8 cellular contexts compared by ENCODE assay signal in genomic region chr1:45803299-45803780, GRCh38. TPM values are rescaled to one million over a fixed set of nuclear protein-coding genes. Genes with fewer than 3 reads are reported as not detected.
DNase-seq lines count a peak whose midpoint lies in the region; ATAC-seq and TF ChIP-seq lines count a peak whose summit lies in the region.

Gene MAST2, plus strand, starts transcription at chr1:45803612. Its CDS starts 284 bp downstream, at chr1:45803896.

- ATAC-seq in HG03442 (IDR thresholded peaks at IDR 0.05; ENCODE audit: unreplicated experiment) (peak; percentile 84), left lung (peak; percentile 98)

- H3K4me3 Mint-ChIP-seq in activated CD4-positive, alpha-beta T cell treated with anti-CD3 and anti-CD28 coated beads, Interleukin-2, amount 10 ng/mL, durations not matched to agents 7 days and 5 days, result peak within 1 kb of the TSS; percentile 81
- peak within 1 kb of the TSS; percentile 82 for H3K4me3 Mint-ChIP-seq in dendritic cell treated with granulocyte-macrophage colony-stimulating factor and Interleukin-4, amounts not matched to agents 40 ng/mL and 50 ng/mL, for 4 days

- CTCF ChIA-PET in activated CD4-positive, alpha-beta T cell treated with anti-CD3 and anti-CD28 coated beads, Interleukin-2, amount 10 ng/mL, durations not matched to agents 7 days and 5 days (lab: Charles Lee), result interaction anchor here (1.0 kb wide), 1 partner anchor 16 kb away, joined by 6 read pairs; no protein-coding TSS in a partner anchor

- POLR2A ChIA-PET in activated CD4-positive, alpha-beta T cell treated with anti-CD3 and anti-CD28 coated beads, Interleukin-2, amount 10 ng/mL, durations not matched to agents 7 days and 5 days (lab: Charles Lee), result no interaction called here

- H3K9me3 Mint-ChIP-seq in activated CD4-positive, alpha-beta T cell treated with anti-CD3 and anti-CD28 coated beads, Interleukin-2, amount 10 ng/mL, durations not matched to agents 7 days and 5 days, result no peaks in the 10 kb centered on the region
- no peaks in the 10 kb centered on the region for H3K9me3 Mint-ChIP-seq in dendritic cell treated with granulocyte-macrophage colony-stimulating factor and Interleukin-4, amounts not matched to agents 40 ng/mL and 50 ng/mL, for 4 days

- H3K4me1 ChIP-seq in BE2C (peaks cover 10% of the 10 kb centered on the region; the same call in 1 of the 2 replicates), left lung (peaks cover 14 to 27% of the 10 kb centered on the region in 2 donors)

- H3K9me3 ChIP-seq in BE2C (no peaks in the 10 kb centered on the region), left lung (no peaks in the 10 kb centered on the region)

- peak within 1 kb of the TSS; percentile 61 for H3K4me3 ChIP-seq in BE2C (ENCODE audit: low read depth, low read length)
- peak within 1 kb of the TSS; percentile 48 to 53 for H3K4me3 ChIP-seq in left lung

- intact Hi-C loops in dendritic cell treated with granulocyte-macrophage colony-stimulating factor and Interleukin-4, amounts not matched to agents 40 ng/mL and 50 ng/mL, for 4 days (cut with micrococcal nuclease), result loop anchor here (2.0 to 5.0 kb wide), 2 partner anchors 51 to 115 kb away; partner anchors contain the start of genes IPP and TMEM69
- intact Hi-C loops in left lung (cut with DNase I), result no loop called here

- no peaks in the 10 kb centered on the region for H3K36me3 ChIP-seq in BE2C
- H3K36me3 ChIP-seq in left lung, result peaks cover 0 to 15% of the 10 kb centered on the region in 2 donors

- H3K27ac Mint-ChIP-seq in activated CD4-positive, alpha-beta T cell treated with anti-CD3 and anti-CD28 coated beads, Interleukin-2, amount 10 ng/mL, durations not matched to agents 7 days and 5 days, result peak within 1 kb of the TSS; percentile 87
- peak within 1 kb of the TSS; percentile 80 for H3K27ac Mint-ChIP-seq in dendritic cell treated with granulocyte-macrophage colony-stimulating factor and Interleukin-4, amounts not matched to agents 40 ng/mL and 50 ng/mL, for 4 days

- H3K4me1 Mint-ChIP-seq in activated CD4-positive, alpha-beta T cell treated with anti-CD3 and anti-CD28 coated beads, Interleukin-2, amount 10 ng/mL, durations not matched to agents 7 days and 5 days, result peaks cover 34% of the 10 kb centered on the region
- peaks cover 52% of the 10 kb centered on the region for H3K4me1 Mint-ChIP-seq in dendritic cell treated with granulocyte-macrophage colony-stimulating factor and Interleukin-4, amounts not matched to agents 40 ng/mL and 50 ng/mL, for 4 days (ENCODE audit: low read depth)

- DNase-seq in BE2C (peak; percentile 89), GM19240 (ENCODE audit: insufficient read length, low spot score) (peak; percentile 90), NCI-H524 (lab: John Stamatoyannopoulos, UW) (peak; percentile 71 to 84), left lung (peak; percentile 92 to 99)
- peak; percentile 83 for DNase-seq in activated CD4-positive, alpha-beta T cell treated with anti-CD3 and anti-CD28 coated beads, Interleukin-2, amount 10 ng/mL, durations not matched to agents 7 days and 5 days
- DNase-seq in stimulated activated CD4-positive, alpha-beta T cell treated with anti-CD3 and anti-CD28 coated beads, Interleukin-2, amount 100 ng/mL, for 24 hours, result peak; percentile 87 to 93

- H3K36me3 Mint-ChIP-seq in activated CD4-positive, alpha-beta T cell treated with anti-CD3 and anti-CD28 coated beads, Interleukin-2, amount 10 ng/mL, durations not matched to agents 7 days and 5 days (ENCODE audit: low read depth), result peaks cover 9% of the 10 kb centered on the region
- peaks cover 28% of the 10 kb centered on the region for H3K36me3 Mint-ChIP-seq in dendritic cell treated with granulocyte-macrophage colony-stimulating factor and Interleukin-4, amounts not matched to agents 40 ng/mL and 50 ng/mL, for 4 days (ENCODE audit: low read depth)

- TF ChIP-seq CTCF in BE2C (IDR thresholded peaks at IDR 0.05; ENCODE audit: low read depth, low read length) (no peak), left lung (IDR thresholded peaks at IDR 0.05) (no peak)

- peak within 1 kb of the TSS; percentile 86 to 88 for H3K27ac ChIP-seq in left lung

- no peaks in the 10 kb centered on the region for H3K27me3 Mint-ChIP-seq in activated CD4-positive, alpha-beta T cell treated with anti-CD3 and anti-CD28 coated beads, Interleukin-2, amount 10 ng/mL, durations not matched to agents 7 days and 5 days
- H3K27me3 Mint-ChIP-seq in dendritic cell treated with granulocyte-macrophage colony-stimulating factor and Interleukin-4, amounts not matched to agents 40 ng/mL and 50 ng/mL, for 4 days, result peaks cover 1% of the 10 kb centered on the region

- no peaks in the 10 kb centered on the region for H3K27me3 ChIP-seq in BE2C
- H3K27me3 ChIP-seq in left lung, result no peaks in the 10 kb centered on the region

RNA-seq across cellular contexts. Expression of gene MAST2, which starts in this region (rescaled TPM):
- polyA plus RNA-seq in BE2C (2012; ENCODE audit: insufficient read depth, insufficient read length, low read depth), result 13.5 TPM
- 10 to 100 TPM; 25.2 to 26.3 TPM for total RNA-seq in activated CD4-positive, alpha-beta T cell treated with anti-CD3 and anti-CD28 coated beads, Interleukin-2, amount 10 ng/mL, durations not matched to agents 7 days and 5 days
- 10 to 100 TPM; 27.3 to 29.9 TPM for total RNA-seq in left lung

Comparison
In these comparisons a context has a peak if more than half of its experiments do, and no peak if none do; other contexts are left out.
1. Peak in every context shown above with its lines: DNase-seq, ATAC-seq, H3K4me3 ChIP-seq and H3K27ac ChIP-seq.